8 cellular contexts compared by ENCODE assay signal in genomic region chr5:177516601-177517568, GRCh38. TPM values are rescaled to one million over a fixed set of nuclear protein-coding genes. Genes with fewer than 3 reads are reported as not detected.
DNase-seq lines count a peak whose midpoint lies in the region; ATAC-seq, FAIRE-seq and TF ChIP-seq lines count a peak whose summit lies in the region.

Gene DDX41 (minus strand): TSS chr5:177516961. CDS start chr5:177516945, 16 bp downstream.

- peak within 1 kb of the TSS; percentile 52; the same call in 1 of the 2 replicates for H2AFZ ChIP-seq in OCI-LY3 (ENCODE audit: low read depth, low read length)

- H3K4me2 ChIP-seq in OCI-LY3 (ENCODE audit: low read length): peak within 1 kb of the TSS; percentile 91

- peak within 1 kb of the TSS; percentile 98 for H3K9ac ChIP-seq in HUES6 (ENCODE audit: low read length)
- H3K9ac ChIP-seq in OCI-LY3 (ENCODE audit: low read length): peak within 1 kb of the TSS; percentile 82

- peak; percentile 100 for DNase-seq in D721Med (ENCODE audit: insufficient read length, low spot score)
- peak; percentile 97 for DNase-seq in activated CD8-positive, alpha-beta memory T cell treated with anti-CD3 and anti-CD28 coated beads, Interleukin-2, amount 50 U/mL, for 48 hours
- DNase-seq in stimulated activated CD8-positive, alpha-beta memory T cell treated with anti-CD3 and anti-CD28 coated beads, Interleukin-15, amount 100 ng/mL, for 4 hours (ENCODE audit: low read depth in 2 of 2): peak; percentile 92 to 93

- TF ChIP-seq CTCF in D721Med (IDR thresholded peaks at IDR 0.05; ENCODE audit: insufficient read depth, missing control alignments): no peak
- TF ChIP-seq CTCF in OCI-LY3 (IDR thresholded peaks at IDR 0.05; ENCODE audit: low read depth, low read length): no peak

- H3K36me3 ChIP-seq in HUES6 (ENCODE audit: control insufficient read depth, insufficient read depth, low read length) (peaks cover 72% of the 10 kb centered on the region), OCI-LY3 (replicated peaks; ENCODE audit: low read depth, low read length) (peaks cover 29% of the 10 kb centered on the region), mesodermal cell (ENCODE audit: control insufficient read depth, insufficient read depth, low read length) (peaks cover 71% of the 10 kb centered on the region)

- H3K4me3 ChIP-seq in HUES6 (ENCODE audit: low read depth, low read length) (peak within 1 kb of the TSS; percentile 97), OCI-LY3 (ENCODE audit: low read length) (peak within 1 kb of the TSS; percentile 83), mesodermal cell (ENCODE audit: extremely low read depth, insufficient read depth, low read length, poor library complexity, severe bottlenecking) (peak within 1 kb of the TSS; percentile 83)

- H3K4me1 ChIP-seq in HUES6 (ENCODE audit: control insufficient read depth, insufficient read depth, low read length) (peaks cover 6% of the 10 kb centered on the region; the same call in 1 of the 2 replicates), OCI-LY3 (ENCODE audit: low read length) (peaks cover 11% of the 10 kb centered on the region), mesodermal cell (ENCODE audit: control insufficient read depth, insufficient read depth, low read length, poor library complexity, severe bottlenecking) (peaks cover 5% of the 10 kb centered on the region)

- H3K9me3 ChIP-seq in HUES6 (ENCODE audit: control insufficient read depth, insufficient read depth, low read depth, low read length) (no peaks in the 10 kb centered on the region), OCI-LY3 (ENCODE audit: insufficient read depth, low read length) (no peaks in the 10 kb centered on the region), mesodermal cell (ENCODE audit: control insufficient read depth, low read length) (no peaks in the 10 kb centered on the region)

- FAIRE-seq in D721Med (lab: Jason Lieb, UNC) (peak; percentile 21), endometrium (lab: Jason Lieb, UNC) (peak; percentile 97)

- H4K20me1 ChIP-seq in OCI-LY3 (ENCODE audit: insufficient read depth, low read length): no peaks in the 10 kb centered on the region

- peaks cover 20% of the 10 kb centered on the region for H3K79me2 ChIP-seq in OCI-LY3 (ENCODE audit: low read length)

- H3K27ac ChIP-seq in HUES6 (ENCODE audit: low read depth, low read length) (peak within 1 kb of the TSS; percentile 59; the same call in 1 of the 2 replicates), OCI-LY3 (ENCODE audit: low read length) (peak within 1 kb of the TSS; percentile 24), mesodermal cell (ENCODE audit: low read depth, low read length, severe bottlenecking) (peak within 1 kb of the TSS; percentile 79)

- peak; percentile 87 for ATAC-seq in GM21423 (IDR thresholded peaks at IDR 0.05; ENCODE audit: unreplicated experiment)

- H3K27me3 ChIP-seq in HUES6 (ENCODE audit: control insufficient read depth, insufficient read depth, low read length): no peaks in the 10 kb centered on the region
- H3K27me3 ChIP-seq in OCI-LY3 (ENCODE audit: low read depth, low read length): no peaks in the 10 kb centered on the region

- 1% methylated on average over 90 to 96 of the region's 96 CpGs for WGBS in mesodermal cell (ENCODE audit: insufficient coverage in 2 of 2), 2 experiments

RNA-seq across cellular contexts. Expression of gene DDX41, which starts in this region (rescaled TPM):
- polyA plus RNA-seq in mesodermal cell (2013, experiment 1 of 2): 65.4 TPM
- 52.5 TPM for polyA plus RNA-seq in mesodermal cell (2013, experiment 2 of 2)

Comparison
In these comparisons a context has a peak if more than half of its experiments do, and no peak if none do; other contexts are left out.
1. Peak in every context shown above with its lines: DNase-seq, ATAC-seq, H3K4me3 ChIP-seq and H3K27ac ChIP-seq.
2. H3K27ac ChIP-seq: peak in every context shown above with its lines; median percentile 79 in mesodermal cell; 59 in HUES6; 24 in OCI-LY3.